ENCODE assay signal across 14 cellular contexts in genomic region chr22:23822101-23822671, GRCh38. TPM values are rescaled to one million over a fixed set of nuclear protein-coding genes. Genes with fewer than 3 reads are reported as not detected.
DNase-seq lines count a peak whose midpoint lies in the region; ATAC-seq and TF ChIP-seq lines count a peak whose summit lies in the region.
"Had no signal": no experiment of that assay in that cellular context is flagged by ENCODE, and none has a peak within 500 bp of the region (broad histone marks: within the 10 kb centered on the region; RNA-seq: fewer than 3 reads in every experiment).

No MANE protein-coding gene starts in this region.

- no peaks in the 10 kb centered on the region for H3K9me3 Mint-ChIP-seq in HFFc6
- no peaks in the 10 kb centered on the region for H3K9me3 Mint-ChIP-seq in activated B cell treated with CpG ODN at 0.5 μM for 24 hours
- H3K9me3 Mint-ChIP-seq: CD4-positive, alpha-beta memory T cell; GM23338 had no signal

- H4K8ac ChIP-seq in trophoblast cell (ENCODE audit: low read depth, low read length): no peak overlapping the region

- no peak overlapping the region for H3K23ac ChIP-seq in trophoblast cell (ENCODE audit: low read length)

- H3K9me3 ChIP-seq in trophoblast cell (ENCODE audit: insufficient read depth, low read depth, low read length) (peaks cover 3% of the 10 kb centered on the region), SJCRH30 (replicated peaks) (no peaks in the 10 kb centered on the region), MM.1S (replicated peaks; ENCODE audit: insufficient read depth, low read length) (no peaks in the 10 kb centered on the region)

- no peak overlapping the region for H3K4me2 ChIP-seq in trophoblast cell (ENCODE audit: low read length)
- H3K4me2 ChIP-seq in MM.1S (ENCODE audit: low read depth, low read length): no peak overlapping the region
- H3K4me2 ChIP-seq: GM23338 had no signal

- H3K36me3 ChIP-seq in trophoblast cell (ENCODE audit: control insufficient read depth in 1 of 2, insufficient read depth in 2 of 2, low read length in 2 of 2) (peaks cover 73 to 76% of the 10 kb centered on the region in 2 experiments), SJCRH30 (peaks cover 83% of the 10 kb centered on the region), MM.1S (replicated peaks; ENCODE audit: insufficient read depth, low read length) (peaks cover 3% of the 10 kb centered on the region; the same call in 1 of the 2 replicates)

- H4K12ac ChIP-seq in trophoblast cell (ENCODE audit: low read depth, low read length): no peak overlapping the region

- no CpG with 5 or more reads among the region's 6 CpGs for WGBS in trophoblast cell (ENCODE audit: extremely low coverage, insufficient coverage, insufficient read length)

- H2BK12ac ChIP-seq in trophoblast cell (ENCODE audit: low read length): no peak overlapping the region

- H3K27ac ChIP-seq in trophoblast cell (ENCODE audit: low read depth, low read length) (no peak overlapping the region), SJCRH30 (no peak overlapping the region), MM.1S (ENCODE audit: low read length) (no peak overlapping the region)

- no peak overlapping the region for H4K91ac ChIP-seq in trophoblast cell (ENCODE audit: low read depth, low read length)

- no peak overlapping the region for H3K4me3 ChIP-seq in trophoblast cell (ENCODE audit: low read depth, low read length)
- H3K4me3 ChIP-seq in SJCRH30: no peak overlapping the region
- no peak overlapping the region for H3K4me3 ChIP-seq in MM.1S (ENCODE audit: low read length)
- H3K4me3 ChIP-seq: GM23338 had no signal

- H3K4ac ChIP-seq in trophoblast cell (ENCODE audit: low read depth, low read length): no peak overlapping the region

- intact Hi-C loops in activated B cell treated with CpG ODN at 0.5 μM for 24 hours (cut with micrococcal nuclease): no loop called here
- intact Hi-C loops in left cardiac atrium (cut with DNase I): no loop called here

- H3K79me2 ChIP-seq in trophoblast cell (ENCODE audit: control insufficient read depth, insufficient read depth, low read length, poor library complexity): no peaks in the 10 kb centered on the region
- H3K79me2 ChIP-seq in MM.1S (ENCODE audit: low read length): no peaks in the 10 kb centered on the region

- peaks cover 37% of the 10 kb centered on the region for H3K36me3 Mint-ChIP-seq in HFFc6 (ENCODE audit: low read depth)
- H3K36me3 Mint-ChIP-seq in activated B cell treated with CpG ODN at 0.5 μM for 24 hours (ENCODE audit: low read depth): peaks cover 92% of the 10 kb centered on the region

- peaks cover 38% of the 10 kb centered on the region for H3K4me1 Mint-ChIP-seq in HFFc6 (ENCODE audit: low read depth)
- peaks cover 59% of the 10 kb centered on the region for H3K4me1 Mint-ChIP-seq in activated B cell treated with CpG ODN at 0.5 μM for 24 hours

- no peaks in the 10 kb centered on the region for H3K9me2 ChIP-seq in MM.1S (replicated peaks; ENCODE audit: insufficient read depth, low read length)

- H2AK5ac ChIP-seq in trophoblast cell (ENCODE audit: low read length): no peak overlapping the region

- no peaks in the 10 kb centered on the region for H3F3A ChIP-seq in MM.1S (ENCODE audit: insufficient read depth, low read length)

- H2AFZ ChIP-seq in trophoblast cell (ENCODE audit: insufficient read depth, low read length, poor library complexity): no peak overlapping the region
- no peak overlapping the region for H2AFZ ChIP-seq in MM.1S (ENCODE audit: low read length)
- H2AFZ ChIP-seq: GM23338 had no signal

- H3K4me1 ChIP-seq in trophoblast cell (ENCODE audit: control insufficient read depth in 1 of 2, insufficient read depth in 2 of 2, low read length in 2 of 2) (peaks cover 14% of the 10 kb centered on the region in 2 experiments), SJCRH30 (no peaks in the 10 kb centered on the region), MM.1S (ENCODE audit: low read length) (peaks cover 6% of the 10 kb centered on the region; the same call in 1 of the 2 replicates)

- no peaks in the 10 kb centered on the region; the same call in 1 of the 2 replicates for H3K27me3 Mint-ChIP-seq in HFFc6 (ENCODE audit: insufficient read depth)
- H3K27me3 Mint-ChIP-seq in activated B cell treated with CpG ODN at 0.5 μM for 24 hours: no peaks in the 10 kb centered on the region
- H3K27me3 Mint-ChIP-seq: CD4-positive, alpha-beta memory T cell had no signal

- no peak for ATAC-seq in activated B cell treated with CpG ODN at 0.5 μM for 24 hours (ENCODE audit: low read depth)
- peak; percentile 7 to 70 for ATAC-seq in left cardiac atrium
- ATAC-seq in HG03354 (IDR thresholded peaks at IDR 0.05; ENCODE audit: poor library complexity, severe bottlenecking, unreplicated experiment): no peak
- ATAC-seq: GM23338, Panc1 had no signal

- no peak for TF ChIP-seq CTCF in HFFc6 (IDR thresholded peaks at IDR 0.05)
- no peak for TF ChIP-seq CTCF in activated B cell treated with CpG ODN at 0.5 μM for 24 hours (IDR thresholded peaks at IDR 0.05)
- TF ChIP-seq CTCF in MM.1S (IDR thresholded peaks at IDR 0.05; ENCODE audit: low read length): no peak

- H3K27ac Mint-ChIP-seq in HFFc6 (peak overlapping the region; percentile 78), activated B cell treated with CpG ODN at 0.5 μM for 24 hours (peak overlapping the region; percentile 43)
- H3K27ac Mint-ChIP-seq: GM23338 had no signal

- no peaks in the 10 kb centered on the region for H4K20me1 ChIP-seq in MM.1S (ENCODE audit: insufficient read depth, low read length)

- H3K79me1 ChIP-seq in trophoblast cell (ENCODE audit: low read length): peaks cover 13% of the 10 kb centered on the region

- CTCF ChIA-PET in activated B cell treated with CpG ODN at 0.5 μM for 24 hours (lab: Charles Lee): no interaction called here

- POLR2A ChIA-PET in activated B cell treated with CpG ODN at 0.5 μM for 24 hours (lab: Charles Lee): interaction anchor here (1.0 to 1.7 kb wide), 2 partner anchors 16 to 35 kb away, joined by 3 to 4 read pairs; partner anchors contain the start of gene DERL3

- H3K27me3 ChIP-seq in trophoblast cell (ENCODE audit: insufficient read depth, low read length) (no peaks in the 10 kb centered on the region), SJCRH30 (no peaks in the 10 kb centered on the region), MM.1S (replicated peaks; ENCODE audit: insufficient read depth, low read length) (no peaks in the 10 kb centered on the region)

- no peak overlapping the region for H3K18ac ChIP-seq in trophoblast cell (ENCODE audit: low read length)

- H2BK5ac ChIP-seq in trophoblast cell (ENCODE audit: low read depth, low read length, poor library complexity): no peak overlapping the region

- no peak overlapping the region for H3K4me3 Mint-ChIP-seq in HFFc6
- no peak overlapping the region for H3K4me3 Mint-ChIP-seq in activated B cell treated with CpG ODN at 0.5 μM for 24 hours
- H3K4me3 Mint-ChIP-seq: CD4-positive, alpha-beta memory T cell; GM23338 had no signal

- H3K9ac ChIP-seq in trophoblast cell (ENCODE audit: low read length) (no peak overlapping the region), MM.1S (ENCODE audit: low read length) (no peak overlapping the region)

- DNase-seq in HFFc6 (no peak), activated B cell treated with CpG ODN at 0.5 μM for 24 hours (no peak), left cardiac atrium (peak; percentile 13), trophoblast cell (peak; percentile 91 to 93), SJCRH30 (no peak), MM.1S (no peak)
- DNase-seq: CD4-positive, alpha-beta memory T cell; GDM1; KG1; NCI-H1694; NCI-H526 had no signal

- no peak overlapping the region for H2BK120ac ChIP-seq in trophoblast cell (ENCODE audit: insufficient read depth, low read length, poor library complexity)

- H3K14ac ChIP-seq in trophoblast cell (ENCODE audit: low read length): no peak overlapping the region

RNA-seq across cellular contexts. Expression of gene DERL3, which starts 16.6 kb away (rescaled TPM):
- under 1 TPM; 0.21 to 0.88 (median 0.40) TPM for total RNA-seq in HFFc6 (2021; fragmentation: NEBNext Ultra II Directional; extraction: Animal tissue kit (Norgen Biotek cat#: 25700))
- 15.4 and 18.3 TPM in 2 replicates for total RNA-seq in activated B cell treated with CpG ODN at 0.5 μM for 24 hours
- total RNA-seq in left cardiac atrium: 1 to 10 TPM; 5.8 to 6.5 TPM
- 1.1 and 1.7 TPM in 2 replicates for polyA plus RNA-seq in trophoblast cell (2013)
- total RNA-seq in SJCRH30 (2014; rRNA removed; shearing (Covaris generic)): not detected in 2 replicates

RNA-seq across cellular contexts. Expression of gene SMARCB1, which starts 35.4 kb away (rescaled TPM):
- 100 to 1,000 TPM in 1 of 6 experiments, 10 to 100 TPM in 5; 91.5 to 101 (median 97.3) TPM for total RNA-seq in HFFc6 (2021; fragmentation: NEBNext Ultra II Directional; extraction: Animal tissue kit (Norgen Biotek cat#: 25700))
- total RNA-seq in activated B cell treated with CpG ODN at 0.5 μM for 24 hours (156 and 161 TPM in 2 replicates), left cardiac atrium (10 to 100 TPM; 46.6 to 54.8 TPM)
- 69.1 and 71.9 TPM in 2 replicates for polyA plus RNA-seq in trophoblast cell (2013)
- 119 and 152 TPM in 2 replicates for total RNA-seq in SJCRH30 (2014; rRNA removed; shearing (Covaris generic))

RNA-seq across cellular contexts. Expression of gene SLC2A11, which starts 35.5 kb away (rescaled TPM):
- 10 to 100 TPM in 4 of 6 experiments, 1 to 10 TPM in 2; 8.9 to 13.2 (median 10.5) TPM for total RNA-seq in HFFc6 (2021; fragmentation: NEBNext Ultra II Directional; extraction: Animal tissue kit (Norgen Biotek cat#: 25700))
- total RNA-seq in activated B cell treated with CpG ODN at 0.5 μM for 24 hours (24.0 and 30.2 TPM in 2 replicates), left cardiac atrium (10 to 100 TPM; 15.0 TPM)
- polyA plus RNA-seq in trophoblast cell (2013): 13.0 and 13.3 TPM in 2 replicates
- 0.51 and 1.9 TPM in 2 replicates for total RNA-seq in SJCRH30 (2014; rRNA removed; shearing (Covaris generic))

RNA-seq across cellular contexts. Expression of gene MMP11, which starts 49.5 kb away (rescaled TPM):
- 1 to 10 TPM; 1.7 to 3.6 (median 2.7) TPM for total RNA-seq in HFFc6 (2021; fragmentation: NEBNext Ultra II Directional; extraction: Animal tissue kit (Norgen Biotek cat#: 25700))
- total RNA-seq in activated B cell treated with CpG ODN at 0.5 μM for 24 hours (3.6 TPM in 2 replicates), left cardiac atrium (10 to 100 TPM in 1 of 2 donors, 1 to 10 TPM in 1; 5.6 to 10.0 TPM)
- 3.2 and 3.6 TPM in 2 replicates for polyA plus RNA-seq in trophoblast cell (2013)
- 6.6 TPM in 2 replicates for total RNA-seq in SJCRH30 (2014; rRNA removed; shearing (Covaris generic))

RNA-seq across cellular contexts. Expression of gene CHCHD10, which starts 54.4 kb away (rescaled TPM):
- 100 to 1,000 TPM in 4 of 6 experiments, 10 to 100 TPM in 2; 89.3 to 117 (median 106) TPM for total RNA-seq in HFFc6 (2021; fragmentation: NEBNext Ultra II Directional; extraction: Animal tissue kit (Norgen Biotek cat#: 25700))
- total RNA-seq in activated B cell treated with CpG ODN at 0.5 μM for 24 hours (63.4 and 68.8 TPM in 2 replicates), left cardiac atrium (1,000 to 10,000 TPM in 1 of 2 donors, 100 to 1,000 TPM in 1; 958 to 1,106 TPM)
- polyA plus RNA-seq in trophoblast cell (2013): 50.2 and 52.6 TPM in 2 replicates
- 10.9 and 14.1 TPM in 2 replicates for total RNA-seq in SJCRH30 (2014; rRNA removed; shearing (Covaris generic))

Comparison
In these comparisons a context has a peak if more than half of its experiments do, and no peak if none do; other contexts are left out.
1. DNase-seq: peak in left cardiac atrium (single experiment) and trophoblast cell (2 of 2); none in HFFc6 (single experiment), activated B cell treated with CpG ODN at 0.5 μM for 24 hours (single experiment), SJCRH30 (0 of 2) and MM.1S (single experiment).
2. ATAC-seq: peak in left cardiac atrium (2 of 2); none in activated B cell treated with CpG ODN at 0.5 μM for 24 hours (single experiment) and HG03354 (single experiment).